Comparison of ENCODE assay signal across 24 cellular contexts in the genomic region with DNA sequence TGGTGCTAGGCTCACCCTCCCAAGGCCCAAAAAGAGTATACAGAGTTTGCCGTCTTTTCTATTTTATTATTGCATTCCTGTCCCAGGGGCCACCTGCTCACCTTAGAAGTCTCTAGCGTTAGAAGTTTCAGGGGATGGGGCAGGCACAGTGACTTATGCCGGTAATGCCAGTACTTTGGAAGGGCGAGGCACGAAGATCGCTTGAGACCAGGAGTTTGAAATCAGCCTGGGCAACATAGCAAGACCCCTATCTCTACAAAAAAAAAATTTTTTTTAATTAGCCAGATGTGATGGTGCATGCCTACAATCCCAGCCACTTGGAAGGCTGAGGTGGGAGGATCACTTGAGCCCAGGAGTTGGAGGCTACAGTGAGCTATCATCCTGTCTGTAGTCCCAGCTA.
"Had no signal": no experiment of that assay in that cellular context is flagged by ENCODE, and none has a peak within 500 bp of the region (broad histone marks: within the 10 kb centered on the region; RNA-seq: fewer than 3 reads in every experiment).

No MANE protein-coding gene starts in this region.

- DNase-seq: Kasumi-1, KBM-7, MG63, MV-4-11, NCI-H1105, NCI-H1417 treated with DMSO at 0.1 percent for 48 hours, NCI-H1436 treated with DMSO at 0.1 percent for 48 hours, NCI-H1694 treated with DMSO at 0.1 percent for 48 hours, NCI-H187 treated with DMSO at 0.1 percent for 48 hours, NCI-H2029, NCI-H2171 treated with DMSO at 0.1 percent for 48 hours, NCI-H2227 treated with DMSO at 0.1 percent for 48 hours, NCI-H446, NCI-H526, NCI-H82, PC-9, SHP77, SIG-M5, SJCRH30 had no signal

- H3K9me3 ChIP-seq: MG63, SJCRH30 had no signal

- H3K4me3 ChIP-seq: MG63, PC-9, SJCRH30, SK-N-MC had no signal

- ATAC-seq: Panc1, Right ventricle myocardium inferior had no signal

- FAIRE-seq: RCC 7860 had no signal

- H3K4me2 ChIP-seq: PC-9 had no signal

- H2AFZ ChIP-seq: PC-9 had no signal

- H3K36me3 ChIP-seq: MG63, SJCRH30 had no signal

- H3K27me3 ChIP-seq: MG63 had no signal

- H3K27ac ChIP-seq: PC-9, RWPE1, SJCRH30, SK-N-MC had no signal

- H3K4me1 ChIP-seq: SJCRH30 had no signal
